17 cellular contexts compared by ENCODE assay signal in the genomic region with DNA sequence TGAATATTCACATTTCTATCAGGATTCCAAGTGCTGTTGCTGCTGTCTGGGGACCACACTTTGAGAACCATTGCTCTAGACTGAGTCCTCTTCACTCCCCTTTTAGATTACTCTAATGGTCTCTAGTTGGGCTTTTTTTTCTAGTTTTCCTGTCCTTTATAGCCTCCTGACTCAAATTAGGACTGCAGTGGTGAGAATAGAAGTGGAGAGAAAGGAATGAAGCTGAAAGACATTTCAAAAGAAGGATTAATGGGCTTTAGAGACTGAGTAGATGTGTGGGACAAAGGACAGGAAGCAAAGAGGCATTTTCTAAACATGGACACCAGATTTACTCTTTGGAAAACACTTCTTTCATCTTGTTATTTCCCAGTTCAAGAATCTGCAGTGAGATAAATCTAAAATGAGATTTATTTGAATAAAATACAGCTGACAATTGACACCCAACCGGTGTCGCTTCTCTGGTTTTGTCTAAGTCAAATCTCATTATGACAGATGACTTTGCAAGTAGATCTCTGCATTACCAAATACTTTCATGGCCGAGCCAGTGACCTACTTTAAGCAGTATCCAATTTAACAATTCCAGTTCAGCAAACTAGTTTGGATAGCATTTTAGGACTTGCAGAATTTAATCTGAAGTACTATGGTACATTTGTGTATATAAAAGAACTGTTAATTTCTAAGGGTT.
A peak's percentile ranks its signal among the peaks of the same experiment; 100 is the strongest.
DNase-seq lines count a peak whose midpoint lies in the region; ATAC-seq, FAIRE-seq and TF ChIP-seq lines count a peak whose summit lies in the region.
"Had no signal": no experiment of that assay in that cellular context is flagged by ENCODE, and none has a peak within 500 bp of the region (broad histone marks: within the 10 kb centered on the region; RNA-seq: fewer than 3 reads in every experiment).

No MANE protein-coding gene starts in this region.

- ATAC-seq in K562: no peak
- no peak for ATAC-seq in HG03095 (IDR thresholded peaks at IDR 0.05; ENCODE audit: unreplicated experiment)
- no peak for ATAC-seq in left colon

- H3K9me1 ChIP-seq in K562 (ENCODE audit: control insufficient read depth, insufficient read depth, low read length): no peaks in the 10 kb centered on the region

- no peaks in the 10 kb centered on the region for H4K20me1 ChIP-seq in K562 (replicated peaks; ENCODE audit: control insufficient read depth, insufficient read depth, low read length)

- no peak for TF ChIP-seq POLR2A in K562 (conservative IDR thresholded peaks at IDR 0.05)

- no peak for FAIRE-seq in K562 (lab: Jason Lieb, UNC)
- FAIRE-seq: TTC549 had no signal

- H3K4me3 ChIP-seq in K562 (no peak overlapping the region), rectal smooth muscle tissue (ENCODE audit: low read length) (no peak overlapping the region), tibial artery (no peak overlapping the region)
- H3K4me3 ChIP-seq: BLaER1 treated with 17β-estradiol and CSF1 and Interleukin-3, amounts not matched to agents 10 nM and 100 nM; GM23248 had no signal

- no peaks in the 10 kb centered on the region for H3K9me3 ChIP-seq in K562 (replicated peaks; ENCODE audit: control insufficient read depth, insufficient read depth, low read depth, low read length)
- no peaks in the 10 kb centered on the region for H3K9me3 ChIP-seq in tibial artery
- H3K9me3 ChIP-seq: BLaER1 treated with 17β-estradiol and CSF1 and Interleukin-3, amounts not matched to agents 10 nM and 100 nM had no signal

- intact Hi-C loops in K562 (cut with micrococcal nuclease) (no loop called here), left colon (cut with DNase I, micrococcal nuclease) (no loop called here), tibial artery (cut with DNase I; ENCODE audit: low total_unique reads) (no loop called here)

- no peaks in the 10 kb centered on the region for H3K27me3 ChIP-seq in K562 (ENCODE audit: control insufficient read depth in 2 of 2, insufficient read depth in 2 of 2, low read length in 2 of 2)
- H3K27me3 ChIP-seq in rectal smooth muscle tissue (ENCODE audit: control insufficient read depth, insufficient read depth, low read length): no peaks in the 10 kb centered on the region
- no peaks in the 10 kb centered on the region for H3K27me3 ChIP-seq in tibial artery
- H3K27me3 ChIP-seq: BLaER1 treated with 17β-estradiol and CSF1 and Interleukin-3, amounts not matched to agents 10 nM and 100 nM had no signal

- H3K79me2 ChIP-seq in K562 (ENCODE audit: control insufficient read depth, insufficient read depth, low read length): no peaks in the 10 kb centered on the region

- H3K4me1 ChIP-seq in K562 (replicated peaks in 1 of 2; ENCODE audit: control insufficient read depth in 2 of 2, insufficient read depth in 2 of 2, low read length in 2 of 2) (no peaks in the 10 kb centered on the region), rectal smooth muscle tissue (ENCODE audit: control insufficient read depth, insufficient read depth, low read length) (peaks cover 4% of the 10 kb centered on the region), tibial artery (peaks cover 0 to 10% (median under 1%) of the 10 kb centered on the region in 4 donors)

- no TSS peak for BruUV-seq in K562 (replicated peaks; lab: Mats Ljungman, UMichigan)

- DNase-seq in GM13976 (ENCODE audit: low spot score): peak; percentile 27
- peak; percentile 59 for DNase-seq in NCI-H82 (lab: John Stamatoyannopoulos, UW)
- no peak for DNase-seq in K562 (ENCODE audit: extremely low read depth in 1 of 4, low spot score in 3 of 4)
- no peak for DNase-seq in NCI-H2171 (lab: John Stamatoyannopoulos, UW)
- DNase-seq in left colon: no peak
- DNase-seq in tibial artery: no peak
- DNase-seq: activated CD8-positive, alpha-beta memory T cell treated with anti-CD3 and anti-CD28 coated beads, Interleukin-2, amount 50 U/mL, for 4 hours; GM23248; NCI-H1694 treated with DMSO at 0.1 percent for 48 hours; NCI-H774; SHP77 treated with DMSO at 0.1 percent for 48 hours; stimulated activated CD4-positive, alpha-beta T cell treated with anti-CD3 and anti-CD28 coated beads, Interleukin-2, amount 100 ng/mL, for 48 hours; stimulated activated naive CD4-positive, alpha-beta T cell had no signal

- H3K9ac ChIP-seq in K562 (ENCODE audit: insufficient read depth in 1 of 2, low read depth in 2 of 2, low read length in 2 of 2) (no peak overlapping the region), rectal smooth muscle tissue (ENCODE audit: low read length) (no peak overlapping the region)
- H3K9ac ChIP-seq: BLaER1 treated with 17β-estradiol and CSF1 and Interleukin-3, amounts not matched to agents 10 nM and 100 nM; GM23248 had no signal

- 37% methylated on average over 3 of the region's 3 CpGs for WGBS in K562 (ENCODE audit: insufficient coverage, low coverage, missing lambda C conversion rate)

- CTCF ChIA-PET in K562 (lab: Yijun Ruan, JAX; ENCODE audit: low intra/inter-chr PET ratio): no interaction called here

- TF ChIP-seq CTCF in GM13976 (IDR thresholded peaks at IDR 0.05; ENCODE audit: borderline replicate concordance, control extremely low read depth, extremely low read depth, insufficient read depth, missing control alignments): no peak
- no peak for TF ChIP-seq CTCF in K562 (IDR thresholded peaks at IDR 0.05 in 2 of 3, conservative IDR thresholded peaks at IDR 0.05 in 1 of 3; ENCODE audit: insufficient read depth in 2 of 3, low read depth in 1 of 3, low read length in 3 of 3)
- TF ChIP-seq CTCF in tibial artery (IDR thresholded peaks at IDR 0.05): no peak

- H3K36me3 ChIP-seq in K562 (ENCODE audit: control insufficient read depth, insufficient read depth, low read length) (no peaks in the 10 kb centered on the region), rectal smooth muscle tissue (ENCODE audit: control insufficient read depth, insufficient read depth, low read length) (no peaks in the 10 kb centered on the region), tibial artery (no peaks in the 10 kb centered on the region)
- H3K36me3 ChIP-seq: BLaER1 treated with 17β-estradiol and CSF1 and Interleukin-3, amounts not matched to agents 10 nM and 100 nM had no signal

- in situ Hi-C loops in GM13976 (cut with MboI; ENCODE audit: low sequenced_read_pairs, unreplicated experiment) (no loop called here), K562 (cut with MboI) (no loop called here)

- TF ChIP-seq EP300 in K562 (IDR thresholded peaks at IDR 0.05; ENCODE audit: low read length): no peak

- TF ChIP-seq RAD21 in K562 (CRISPR knock-in tag; conservative IDR thresholded peaks at IDR 0.05 in 1 of 2, IDR thresholded peaks at IDR 0.05 in 1 of 2): no peak

- POLR2A ChIA-PET in K562 (lab: Yijun Ruan, JAX): no interaction called here

- no peak overlapping the region for H2AFZ ChIP-seq in K562 (ENCODE audit: low read depth, low read length)
- H2AFZ ChIP-seq: GM23248 had no signal

- H3K27ac ChIP-seq in K562 (ENCODE audit: extremely low read depth, low read depth, low read length) (no peak overlapping the region), rectal smooth muscle tissue (ENCODE audit: low read depth, low read length) (peak overlapping the region; percentile 45), tibial artery (no peak overlapping the region)
- H3K27ac ChIP-seq: GM23248 had no signal

- no peak overlapping the region for H3K4me2 ChIP-seq in K562 (ENCODE audit: insufficient read depth, low read length)
- H3K4me2 ChIP-seq: BLaER1 treated with 17β-estradiol and CSF1 and Interleukin-3, amounts not matched to agents 10 nM and 100 nM had no signal

TF ChIP-seq in K562, 482 proteins besides CTCF, POLR2A, EP300 and RAD21:
- TF ChIP-seq PBX2 (CRISPR knock-in tag; IDR thresholded peaks at IDR 0.05; ENCODE audit: low read depth) (no peak), PBX2 (tag; conservative IDR thresholded peaks at IDR 0.05; ENCODE audit: low read depth) (0 out of 2 replicates have a peak, but pooled peaks have one; percentile 6), THAP7 (CRISPR knock-in tag; IDR thresholded peaks at IDR 0.05) (no peak)

Comparison
In these comparisons a context has a peak if more than half of its experiments do, and no peak if none do; other contexts are left out.
1. DNase-seq: peak in GM13976 (single experiment) and NCI-H82 (single experiment); none in K562 (0 of 4), NCI-H2171 (single experiment), left colon (0 of 2) and tibial artery (0 of 2).